ENCODE assay signal across 24 cellular contexts in the genomic region with DNA sequence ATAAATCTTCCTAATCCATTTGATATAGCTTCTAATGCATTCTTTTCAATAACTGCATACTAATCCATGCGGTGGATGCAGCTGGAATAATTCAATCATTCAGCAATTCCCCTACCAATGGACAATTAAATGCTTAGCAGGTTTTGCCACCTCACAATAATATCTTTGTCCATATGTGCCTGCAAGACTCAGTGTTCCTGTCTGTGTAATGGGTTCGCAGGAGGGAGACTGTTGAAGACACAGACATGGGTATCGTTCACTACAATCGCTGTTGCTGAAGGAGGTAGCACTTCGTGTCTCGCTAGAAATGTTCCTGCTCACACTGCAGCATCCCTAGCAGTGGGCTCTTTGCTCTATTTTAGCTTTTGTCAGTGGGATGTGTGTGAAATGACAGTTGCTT.
DNase-seq lines count a peak whose midpoint lies in the region; ATAC-seq, FAIRE-seq and TF ChIP-seq lines count a peak whose summit lies in the region.
"Had no signal": no experiment of that assay in that cellular context is flagged by ENCODE, and none has a peak within 500 bp of the region (broad histone marks: within the 10 kb centered on the region; RNA-seq: fewer than 3 reads in every experiment).

No MANE protein-coding gene starts in this region.

- H3K27ac Mint-ChIP-seq in neural crest cell (ENCODE audit: unreplicated experiment), result peak overlapping the region; percentile 57
- H3K27ac Mint-ChIP-seq: CD14-positive monocyte; CD4-positive, alpha-beta T cell; CD8-positive, alpha-beta memory T cell; H9 had no signal

- POLR2A ChIA-PET in HepG2 (lab: Yijun Ruan, JAX), result no interaction called here
- POLR2A ChIA-PET in K562 (lab: Yijun Ruan, JAX), result no interaction called here

- DNase-seq in HepG2 (ENCODE audit: low spot score), result no peak
- no peak for DNase-seq in right lobe of liver
- DNase-seq in K562 (ENCODE audit: extremely low read depth in 1 of 4, low spot score in 3 of 4), result no peak
- DNase-seq in neural crest cell (ENCODE audit: low read depth, low spot score), result no peak
- DNase-seq in small intestine, result no peak
- DNase-seq: 8988T; ACHN; AML-193; BE2C; CD4-positive, alpha-beta T cell; CD8-positive, alpha-beta memory T cell; DMS 273 treated with DMSO at 0.1 percent for 48 hours; DMS79; EL; GDM1; H9 had no signal

- TF ChIP-seq EP300 in HepG2 (IDR thresholded peaks at IDR 0.05; ENCODE audit: low read depth in 2 of 2, low read length in 2 of 2) (no peak), HepG2 (CRISPR knock-in tag; IDR thresholded peaks at IDR 0.05; ENCODE audit: borderline replicate concordance) (no peak), K562 (IDR thresholded peaks at IDR 0.05; ENCODE audit: low read length) (no peak)

- no peaks in the 10 kb centered on the region for H4K20me1 ChIP-seq in HepG2 (ENCODE audit: insufficient read depth, low read length)
- H4K20me1 ChIP-seq in K562 (replicated peaks; ENCODE audit: control insufficient read depth, insufficient read depth, low read length), result no peaks in the 10 kb centered on the region; the same call in 1 of the 2 replicates
- H4K20me1 ChIP-seq: BLaER1 treated with 17β-estradiol and CSF1 and Interleukin-3, amounts not matched to agents 10 nM and 100 nM had no signal

- H3K9ac ChIP-seq in HepG2 (ENCODE audit: insufficient read depth, low read depth, low read length), result no peak overlapping the region
- H3K9ac ChIP-seq in K562 (ENCODE audit: insufficient read depth in 1 of 2, low read depth in 2 of 2, low read length in 2 of 2), result no peak overlapping the region
- H3K9ac ChIP-seq: BLaER1 treated with 17β-estradiol and CSF1 and Interleukin-3, amounts not matched to agents 10 nM and 100 nM had no signal

- H3K36me3 ChIP-seq in HepG2 (replicated peaks in 1 of 2; ENCODE audit: control insufficient read depth in 1 of 2, insufficient read depth in 2 of 2, low read length in 2 of 2) (no peaks in the 10 kb centered on the region), right lobe of liver (no peaks in the 10 kb centered on the region), K562 (ENCODE audit: control insufficient read depth, insufficient read depth, low read length) (no peaks in the 10 kb centered on the region), small intestine (ENCODE audit: control insufficient read depth in 2 of 2, insufficient read depth in 2 of 2, low read length in 2 of 2) (no peaks in the 10 kb centered on the region)
- H3K36me3 ChIP-seq: BE2C; BLaER1 treated with 17β-estradiol and CSF1 and Interleukin-3, amounts not matched to agents 10 nM and 100 nM had no signal

- H3K27me3 Mint-ChIP-seq in neural crest cell (ENCODE audit: low read depth), result peaks cover 14% of the 10 kb centered on the region

- H3K27me3 ChIP-seq in HepG2 (ENCODE audit: control insufficient read depth in 1 of 2, insufficient read depth in 2 of 2, low read length in 2 of 2), result no peaks in the 10 kb centered on the region
- no peaks in the 10 kb centered on the region for H3K27me3 ChIP-seq in right lobe of liver
- H3K27me3 ChIP-seq in K562 (ENCODE audit: control insufficient read depth in 2 of 2, insufficient read depth in 2 of 2, low read length in 2 of 2), result no peaks in the 10 kb centered on the region
- H3K27me3 ChIP-seq in small intestine (ENCODE audit: control insufficient read depth in 2 of 2, insufficient read depth in 2 of 2, low read length in 2 of 2), result peaks cover 0 to 2% of the 10 kb centered on the region in 2 donors
- H3K27me3 ChIP-seq: BE2C; BLaER1 treated with 17β-estradiol and CSF1 and Interleukin-3, amounts not matched to agents 10 nM and 100 nM had no signal

- TF ChIP-seq POLR2A in HepG2 (IDR thresholded peaks at IDR 0.05; ENCODE audit: insufficient read depth in 1 of 2, low read depth in 2 of 2, low read length in 2 of 2) (no peak), right lobe of liver (IDR thresholded peaks at IDR 0.05) (no peak), K562 (conservative IDR thresholded peaks at IDR 0.05) (no peak)

- H3K4me2 ChIP-seq in HepG2 (ENCODE audit: low read depth, low read length) (no peak overlapping the region), K562 (ENCODE audit: insufficient read depth, low read length) (no peak overlapping the region)
- H3K4me2 ChIP-seq: A549; BLaER1 treated with 17β-estradiol and CSF1 and Interleukin-3, amounts not matched to agents 10 nM and 100 nM had no signal

- TF ChIP-seq CTCF in HepG2 (CRISPR knock-in tag; IDR thresholded peaks at IDR 0.05), result no peak
- no peak for TF ChIP-seq CTCF in right lobe of liver (IDR thresholded peaks at IDR 0.05)
- TF ChIP-seq CTCF in K562 (IDR thresholded peaks at IDR 0.05 in 2 of 3, conservative IDR thresholded peaks at IDR 0.05 in 1 of 3; ENCODE audit: insufficient read depth in 2 of 3, low read depth in 1 of 3, low read length in 3 of 3), result no peak
- TF ChIP-seq CTCF in neural crest cell (conservative IDR thresholded peaks at IDR 0.05), result no peak

- CTCF ChIA-PET in HepG2 (lab: Yijun Ruan, JAX; ENCODE audit: low intra/inter-chr PET ratio, low total read pairs), result no interaction called here
- CTCF ChIA-PET in K562 (lab: Yijun Ruan, JAX; ENCODE audit: low intra/inter-chr PET ratio), result no interaction called here

- H2AFZ ChIP-seq in HepG2 (ENCODE audit: low read length) (no peak overlapping the region), K562 (ENCODE audit: low read depth, low read length) (no peak overlapping the region)

- intact Hi-C loops in HepG2 (cut with micrococcal nuclease; ENCODE audit: unreplicated experiment), result no loop called here
- intact Hi-C loops in right lobe of liver (cut with DNase I), result no loop called here
- intact Hi-C loops in K562 (cut with micrococcal nuclease), result no loop called here

- H3K4me1 Mint-ChIP-seq in neural crest cell, result peaks cover 21% of the 10 kb centered on the region
- H3K4me1 Mint-ChIP-seq: CD14-positive monocyte; CD8-positive, alpha-beta memory T cell had no signal

- no peak overlapping the region for H3K4me3 Mint-ChIP-seq in neural crest cell
- H3K4me3 Mint-ChIP-seq: CD14-positive monocyte; CD4-positive, alpha-beta T cell; CD8-positive, alpha-beta memory T cell; H9 had no signal

- no peaks in the 10 kb centered on the region for H3K79me2 ChIP-seq in HepG2 (ENCODE audit: insufficient read depth, low read length)
- no peaks in the 10 kb centered on the region for H3K79me2 ChIP-seq in K562 (ENCODE audit: control insufficient read depth, insufficient read depth, low read length)

- FAIRE-seq in HepG2 (lab: Jason Lieb, UNC) (no peak), K562 (lab: Jason Lieb, UNC) (no peak), small intestine (lab: Jason Lieb, UNC) (no peak)
- FAIRE-seq: A549, D721Med, GM12878, GM19239 had no signal

- no peak for TF ChIP-seq RAD21 in HepG2 (CRISPR knock-in tag; IDR thresholded peaks at IDR 0.05)
- no peak for TF ChIP-seq RAD21 in K562 (CRISPR knock-in tag; conservative IDR thresholded peaks at IDR 0.05 in 1 of 2, IDR thresholded peaks at IDR 0.05 in 1 of 2)

- peaks cover 16% of the 10 kb centered on the region for H3K4me1 ChIP-seq in HepG2 (ENCODE audit: insufficient read depth, low read length)
- peaks cover 0 to 25% (median 5%) of the 10 kb centered on the region in 4 donors for H3K4me1 ChIP-seq in right lobe of liver
- no peaks in the 10 kb centered on the region for H3K4me1 ChIP-seq in K562 (replicated peaks in 1 of 2; ENCODE audit: control insufficient read depth in 2 of 2, insufficient read depth in 2 of 2, low read length in 2 of 2)
- H3K4me1 ChIP-seq in small intestine (ENCODE audit: control insufficient read depth in 2 of 2, insufficient read depth in 1 of 2, low read depth in 1 of 2, low read length in 1 of 2), result peaks cover 0 to 2% of the 10 kb centered on the region in 2 donors

- 82% methylated on average over 6 of the region's 6 CpGs for WGBS in HepG2 (ENCODE audit: low lambda C conversion rate)
- WGBS in right lobe of liver (ENCODE audit: insufficient coverage, low coverage, low lambda C conversion rate, missing lambda C conversion rate), result 95% methylated on average over 6 of the region's 6 CpGs
- WGBS in K562 (ENCODE audit: insufficient coverage, low coverage, missing lambda C conversion rate), result 0% methylated on average over 6 of the region's 6 CpGs
- 91 to 93% (median 93%) methylated on average over 6 of the region's 6 CpGs for WGBS in small intestine, 3 donors

- in situ Hi-C loops in HepG2 (cut with HindIII; ENCODE audit: extremely low pct_ligation_motif_present, low pct_unique_long_range_greater_than_20kb), result no loop called here
- in situ Hi-C loops in K562 (cut with MboI), result no loop called here

- H3K4me3 ChIP-seq in HepG2 (replicated peaks in 1 of 3; ENCODE audit: insufficient read depth in 1 of 3, low read depth in 2 of 3, low read length in 3 of 3) (no peak overlapping the region), right lobe of liver (no peak overlapping the region), K562 (no peak overlapping the region), small intestine (ENCODE audit: low read depth in 1 of 2, low read length in 2 of 2) (no peak overlapping the region)
- H3K4me3 ChIP-seq: A549; BLaER1 treated with 17β-estradiol and CSF1 and Interleukin-3, amounts not matched to agents 10 nM and 100 nM; GM12878 had no signal

- no peak overlapping the region for H3K27ac ChIP-seq in HepG2 (ENCODE audit: extremely low read length, insufficient read depth, low read length)
- no peak overlapping the region for H3K27ac ChIP-seq in right lobe of liver
- no peak overlapping the region for H3K27ac ChIP-seq in K562 (ENCODE audit: extremely low read depth, low read depth, low read length)
- H3K27ac ChIP-seq in small intestine (ENCODE audit: low read depth in 1 of 2, low read length in 1 of 2), result no peak overlapping the region
- H3K27ac ChIP-seq: BLaER1 treated with 17β-estradiol and CSF1 and Interleukin-3, amounts not matched to agents 10 nM and 100 nM had no signal

- H3K9me1 ChIP-seq in K562 (ENCODE audit: control insufficient read depth, insufficient read depth, low read length), result no peaks in the 10 kb centered on the region

- BruUV-seq in HepG2 (replicated peaks; lab: Mats Ljungman, UMichigan) (no TSS peak), K562 (replicated peaks; lab: Mats Ljungman, UMichigan) (no TSS peak)

- no peaks in the 10 kb centered on the region for H3K9me3 ChIP-seq in HepG2 (ENCODE audit: low read length)
- no peaks in the 10 kb centered on the region for H3K9me3 ChIP-seq in right lobe of liver
- H3K9me3 ChIP-seq in K562 (replicated peaks; ENCODE audit: control insufficient read depth, insufficient read depth, low read depth, low read length), result no peaks in the 10 kb centered on the region
- no peaks in the 10 kb centered on the region for H3K9me3 ChIP-seq in small intestine (ENCODE audit: control insufficient read depth, low read depth)
- H3K9me3 ChIP-seq: A549; BE2C; BLaER1 treated with 17β-estradiol and CSF1 and Interleukin-3, amounts not matched to agents 10 nM and 100 nM had no signal

- no peaks in the 10 kb centered on the region for H3K36me3 Mint-ChIP-seq in neural crest cell (ENCODE audit: low read depth)
- H3K36me3 Mint-ChIP-seq: CD14-positive monocyte; CD8-positive, alpha-beta memory T cell had no signal

- ATAC-seq in HepG2 (no peak), right lobe of liver (no peak), K562 (no peak), GM21381 (IDR thresholded peaks at IDR 0.05; ENCODE audit: unreplicated experiment) (no peak)
- ATAC-seq: A549, GM12878, HCT116 had no signal

- no peaks in the 10 kb centered on the region for H3K9me3 Mint-ChIP-seq in neural crest cell
- H3K9me3 Mint-ChIP-seq: CD4-positive, alpha-beta T cell; H9 had no signal

TF ChIP-seq in HepG2, 621 proteins besides CTCF, POLR2A, EP300 and RAD21 (continues in another document):
- TF ChIP-seq ZNF629 (CRISPR knock-in tag; conservative IDR thresholded peaks at IDR 0.05), result peak; percentile 72
